In the genomic region with DNA sequence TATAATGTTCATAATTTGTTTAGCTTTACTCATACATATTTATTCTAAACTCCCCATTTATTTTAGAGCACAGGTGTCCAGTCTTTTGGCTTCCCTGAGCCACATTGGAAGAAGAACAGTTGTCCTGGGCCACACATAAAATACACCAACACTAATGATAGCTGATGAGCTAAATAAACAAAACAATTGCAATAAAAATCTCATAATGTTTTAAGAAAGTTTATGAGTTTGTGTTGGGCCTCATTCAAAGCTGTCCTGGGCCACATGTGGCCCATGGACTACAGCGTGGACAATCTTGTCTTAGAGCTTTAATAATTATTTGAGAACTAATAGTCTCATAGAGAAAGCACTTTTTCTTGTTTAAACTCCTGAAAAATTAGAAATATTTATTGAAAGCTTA, we compare ENCODE assay signal across 41 cellular contexts.
"Had no signal": no experiment of that assay in that cellular context is flagged by ENCODE, and none has a peak within 500 bp of the region (broad histone marks: within the 10 kb centered on the region; RNA-seq: fewer than 3 reads in every experiment).

No MANE protein-coding gene starts in this region.

- H3K4me3 Mint-ChIP-seq: activated naive CD4-positive, alpha-beta T cell treated with anti-CD3 and anti-CD28 coated beads for 36 hours; activated naive CD4-positive, alpha-beta T cell treated with anti-CD3 and anti-CD28 coated beads, Interleukin-2, amount 10 ng/mL, durations not matched to agents 7 days and 5 days; activated naive CD4-positive, alpha-beta T cell treated with anti-CD3 and anti-CD28 coated beads, Interleukin-2, amount 50 U/mL, for 24 hours; activated naive CD8-positive, alpha-beta T cell; activated naive CD8-positive, alpha-beta T cell treated with anti-CD3 and anti-CD28 coated beads for 36 hours; activated naive CD8-positive, alpha-beta T cell treated with anti-CD3 and anti-CD28 coated beads, Interleukin-2, amount 10 ng/mL, durations not matched to agents 7 days and 5 days; activated naive CD8-positive, alpha-beta T cell treated with anti-CD3 and anti-CD28 coated beads, Interleukin-2, amount 50 U/mL, for 24 hours; activated T-cell treated with anti-CD3 and anti-CD28 coated beads, Interleukin-2, amount 50 U/mL, for 24 hours; activated T-cell treated with anti-CD3 and anti-CD28 coated beads, Interleukin-2, amount 50 U/mL, for 4 hours; activated T-cell treated with anti-CD3 and anti-CD28 coated beads, Interleukin-2, amount 50 U/mL, for 72 hours; activated T-helper 1 cell treated with anti-CD3 and anti-CD28 coated beads, Interleukin-12 subunit alpha, Interleukin-12 subunit beta, Interleukin-2, Interleukin-4 antibody, amounts not matched to agents 30 ng/mL and 10 ng/mL and 1 ng/mL, durations not matched to agents 14 hours and 24 hours and 36 hours; activated T-helper 17 cell treated with anti-CD3 and anti-CD28 coated beads, Interleukin-2, amount 50 U/mL, for 72 hours; brain; central memory CD8-positive, alpha-beta T cell had no signal

- H3K36me3 Mint-ChIP-seq: activated naive CD4-positive, alpha-beta T cell treated with anti-CD3 and anti-CD28 coated beads, Interleukin-2, amount 10 ng/mL, durations not matched to agents 7 days and 5 days; activated naive CD4-positive, alpha-beta T cell treated with anti-CD3 and anti-CD28 coated beads, Interleukin-2, amount 50 U/mL, for 24 hours; activated naive CD4-positive, alpha-beta T cell treated with anti-CD3 and anti-CD28 coated beads, Interleukin-2, amount 50 U/mL, for 72 hours; activated naive CD8-positive, alpha-beta T cell; activated naive CD8-positive, alpha-beta T cell treated with anti-CD3 and anti-CD28 coated beads for 36 hours; activated naive CD8-positive, alpha-beta T cell treated with anti-CD3 and anti-CD28 coated beads, Interleukin-2, amount 10 ng/mL, durations not matched to agents 7 days and 5 days had no signal

- H3K9me3 Mint-ChIP-seq: activated naive CD4-positive, alpha-beta T cell treated with anti-CD3 and anti-CD28 coated beads for 36 hours; activated naive CD4-positive, alpha-beta T cell treated with anti-CD3 and anti-CD28 coated beads, Interleukin-2, amount 10 ng/mL, durations not matched to agents 7 days and 5 days; activated naive CD4-positive, alpha-beta T cell treated with anti-CD3 and anti-CD28 coated beads, Interleukin-2, amount 50 U/mL, for 24 hours; activated naive CD4-positive, alpha-beta T cell treated with anti-CD3 and anti-CD28 coated beads, Interleukin-2, amount 50 U/mL, for 72 hours; activated naive CD8-positive, alpha-beta T cell treated with anti-CD3 and anti-CD28 coated beads for 36 hours; activated naive CD8-positive, alpha-beta T cell treated with anti-CD3 and anti-CD28 coated beads, Interleukin-2, amount 10 ng/mL, durations not matched to agents 7 days and 5 days; activated naive CD8-positive, alpha-beta T cell treated with anti-CD3 and anti-CD28 coated beads, Interleukin-2, amount 50 U/mL, for 24 hours; activated T-cell treated with anti-CD3 and anti-CD28 coated beads, Interleukin-2, amount 50 U/mL, for 24 hours; activated T-cell treated with anti-CD3 and anti-CD28 coated beads, Interleukin-2, amount 50 U/mL, for 4 hours; activated T-cell treated with anti-CD3 and anti-CD28 coated beads, Interleukin-2, amount 50 U/mL, for 72 hours; activated T-helper 1 cell treated with anti-CD3 and anti-CD28 coated beads, Interleukin-12 subunit alpha, Interleukin-12 subunit beta, Interleukin-2, Interleukin-4 antibody, amounts not matched to agents 30 ng/mL and 10 ng/mL and 1 ng/mL, durations not matched to agents 14 hours and 24 hours and 36 hours; activated T-helper 17 cell treated with anti-CD3 and anti-CD28 coated beads, Interleukin-2, amount 50 U/mL, for 72 hours; activated T-helper 2 cell treated with anti-CD3 and anti-CD28 coated beads, Interferon-gamma antibody, Interleukin-2, Interleukin-4, amounts not matched to agents 10 μg/mL and 5 μg/mL and 100 μg/mL, durations not matched to agents 14 hours and 24 hours and 36 hours; brain; central memory CD8-positive, alpha-beta T cell had no signal

- FAIRE-seq: astrocyte, bronchial epithelial cell had no signal

- H3K27me3 Mint-ChIP-seq: activated naive CD4-positive, alpha-beta T cell treated with anti-CD3 and anti-CD28 coated beads, Interleukin-2, amount 10 ng/mL, durations not matched to agents 7 days and 5 days; activated naive CD8-positive, alpha-beta T cell; activated naive CD8-positive, alpha-beta T cell treated with anti-CD3 and anti-CD28 coated beads, Interleukin-2, amount 10 ng/mL, durations not matched to agents 7 days and 5 days; activated naive CD8-positive, alpha-beta T cell treated with anti-CD3 and anti-CD28 coated beads, Interleukin-2, amount 50 U/mL, for 24 hours; activated T-cell treated with anti-CD3 and anti-CD28 coated beads, Interleukin-2, amount 50 U/mL, for 24 hours; activated T-helper 17 cell treated with anti-CD3 and anti-CD28 coated beads, Interleukin-2, amount 50 U/mL, for 72 hours; brain; central memory CD8-positive, alpha-beta T cell had no signal

- DNase-seq: activated effector memory CD4-positive, alpha-beta T cell treated with anti-CD3 and anti-CD28 coated beads, Interleukin-2, amount 50 U/mL, for 16 hours; activated effector memory CD4-positive, alpha-beta T cell treated with Interleukin-2 at 50 U/mL for 16 hours; activated gamma-delta T cell; activated gamma-delta T cell treated with Interleukin-2 at 50 U/mL for 16 hours; activated naive CD4-positive, alpha-beta T cell; activated naive CD4-positive, alpha-beta T cell treated with anti-CD3 and anti-CD28 coated beads for 36 hours; activated naive CD4-positive, alpha-beta T cell treated with anti-CD3 and anti-CD28 coated beads, Interleukin-2, amount 10 ng/mL, durations not matched to agents 7 days and 5 days; activated naive CD4-positive, alpha-beta T cell treated with anti-CD3 and anti-CD28 coated beads, Interleukin-2, amount 50 U/mL, for 16 hours; activated naive CD4-positive, alpha-beta T cell treated with Interleukin-2 at 50 U/mL for 16 hours; activated naive CD8-positive, alpha-beta T cell treated with anti-CD3 and anti-CD28 coated beads for 36 hours; activated naive CD8-positive, alpha-beta T cell treated with anti-CD3 and anti-CD28 coated beads, Interleukin-2, amount 10 ng/mL, durations not matched to agents 7 days and 5 days; activated naive CD8-positive, alpha-beta T cell treated with anti-CD3 and anti-CD28 coated beads, Interleukin-2, amount 50 U/mL, for 24 hours; activated T-cell treated with anti-CD3 and anti-CD28 coated beads for 4 hours; activated T-cell treated with anti-CD3 and anti-CD28 coated beads, Interleukin-2, amount 50 U/mL, for 1 hour; activated T-cell treated with anti-CD3 and anti-CD28 coated beads, Interleukin-2, amount 50 U/mL, for 24 hours; activated T-cell treated with anti-CD3 and anti-CD28 coated beads, Interleukin-2, amount 50 U/mL, for 4 hours; activated T-cell treated with anti-CD3 and anti-CD28 coated beads, Interleukin-2, amount 50 U/mL, for 48 hours; activated T-cell treated with anti-CD3 and anti-CD28 coated beads, Interleukin-2, amount 50 U/mL, for 72 hours; adrenal gland; amniotic stem cell; amygdala; anterior cingulate cortex; aorta; body of pancreas; brain microvascular endothelial cell; caudate nucleus; central memory CD4-positive, alpha-beta T cell; cerebellar nuclear complex had no signal

- H3K27ac ChIP-seq: adrenal gland, ascending aorta, body of pancreas, brain microvascular endothelial cell, breast epithelium, cardiac muscle cell had no signal

- ATAC-seq: activated naive CD4-positive, alpha-beta T cell treated with anti-CD3 and anti-CD28 coated beads, Interleukin-2, amount 50 U/mL, for 72 hours; activated naive CD8-positive, alpha-beta T cell treated with anti-CD3 and anti-CD28 coated beads, Interleukin-2, amount 50 U/mL, for 24 hours; activated T-cell treated with anti-CD3 and anti-CD28 coated beads, Interleukin-2, amount 50 U/mL, for 4 hours; activated T-cell treated with anti-CD3 and anti-CD28 coated beads, Interleukin-2, amount 50 U/mL, for 72 hours; activated T-helper 17 cell treated with anti-CD3 and anti-CD28 coated beads, Interleukin-2, amount 50 U/mL, for 72 hours; body of pancreas had no signal

- H3K27ac Mint-ChIP-seq: activated naive CD4-positive, alpha-beta T cell treated with anti-CD3 and anti-CD28 coated beads for 36 hours; activated naive CD4-positive, alpha-beta T cell treated with anti-CD3 and anti-CD28 coated beads, Interleukin-2, amount 10 ng/mL, durations not matched to agents 7 days and 5 days; activated naive CD4-positive, alpha-beta T cell treated with anti-CD3 and anti-CD28 coated beads, Interleukin-2, amount 50 U/mL, for 24 hours; activated naive CD4-positive, alpha-beta T cell treated with anti-CD3 and anti-CD28 coated beads, Interleukin-2, amount 50 U/mL, for 72 hours; activated naive CD8-positive, alpha-beta T cell; activated naive CD8-positive, alpha-beta T cell treated with anti-CD3 and anti-CD28 coated beads for 36 hours; activated naive CD8-positive, alpha-beta T cell treated with anti-CD3 and anti-CD28 coated beads, Interleukin-2, amount 10 ng/mL, durations not matched to agents 7 days and 5 days; activated naive CD8-positive, alpha-beta T cell treated with anti-CD3 and anti-CD28 coated beads, Interleukin-2, amount 50 U/mL, for 24 hours; activated T-cell treated with anti-CD3 and anti-CD28 coated beads, Interleukin-2, amount 50 U/mL, for 24 hours; activated T-cell treated with anti-CD3 and anti-CD28 coated beads, Interleukin-2, amount 50 U/mL, for 72 hours; activated T-helper 1 cell treated with anti-CD3 and anti-CD28 coated beads, Interleukin-12 subunit alpha, Interleukin-12 subunit beta, Interleukin-2, Interleukin-4 antibody, amounts not matched to agents 30 ng/mL and 10 ng/mL and 1 ng/mL, durations not matched to agents 14 hours and 24 hours and 36 hours; activated T-helper 17 cell treated with anti-CD3 and anti-CD28 coated beads, Interleukin-2, amount 50 U/mL, for 72 hours; activated T-helper 2 cell treated with anti-CD3 and anti-CD28 coated beads, Interferon-gamma antibody, Interleukin-2, Interleukin-4, amounts not matched to agents 10 μg/mL and 5 μg/mL and 100 μg/mL, durations not matched to agents 14 hours and 24 hours and 36 hours; brain had no signal

- H3K4me3 ChIP-seq: adrenal gland, ascending aorta, body of pancreas, breast epithelium, cardiac muscle cell had no signal

- H3K4me1 Mint-ChIP-seq: activated naive CD4-positive, alpha-beta T cell treated with anti-CD3 and anti-CD28 coated beads, Interleukin-2, amount 10 ng/mL, durations not matched to agents 7 days and 5 days; activated naive CD4-positive, alpha-beta T cell treated with anti-CD3 and anti-CD28 coated beads, Interleukin-2, amount 50 U/mL, for 24 hours; activated naive CD8-positive, alpha-beta T cell treated with anti-CD3 and anti-CD28 coated beads for 36 hours; activated naive CD8-positive, alpha-beta T cell treated with anti-CD3 and anti-CD28 coated beads, Interleukin-2, amount 50 U/mL, for 24 hours; activated T-helper 17 cell treated with anti-CD3 and anti-CD28 coated beads, Interleukin-2, amount 50 U/mL, for 72 hours; brain; central memory CD8-positive, alpha-beta T cell had no signal
